ENCODE assay signal across 10 cellular contexts in genomic region chr6:167678102-167679101, GRCh38.
DNase-seq lines count a peak whose midpoint lies in the region; ATAC-seq and TF ChIP-seq lines count a peak whose summit lies in the region.
"Had no signal": no experiment of that assay in that cellular context is flagged by ENCODE, and none has a peak within 500 bp of the region (broad histone marks: within the 10 kb centered on the region; RNA-seq: fewer than 3 reads in every experiment).

No MANE protein-coding gene starts in this region.

- peak overlapping the region; percentile 84 to 89 (median 86) for H3K4me3 Mint-ChIP-seq in brain
- peak overlapping the region in 1 of 10 donors; percentile 41 for H3K4me3 Mint-ChIP-seq in naive thymus-derived CD8-positive, alpha-beta T cell
- H3K4me3 Mint-ChIP-seq in activated CD8-positive, alpha-beta memory T cell treated with anti-CD3 and anti-CD28 coated beads, Interleukin-2, amount 10 ng/mL, durations not matched to agents 7 days and 5 days: no peak overlapping the region
- H3K4me3 Mint-ChIP-seq: activated CD4-positive, alpha-beta T cell treated with anti-CD3 and anti-CD28 coated beads for 36 hours had no signal

- TF ChIP-seq CTCF in brain (conservative IDR thresholded peaks at IDR 0.05): no peak

- CTCF ChIA-PET in activated CD8-positive, alpha-beta memory T cell treated with anti-CD3 and anti-CD28 coated beads, Interleukin-2, amount 10 ng/mL, durations not matched to agents 7 days and 5 days (lab: Charles Lee): no interaction called here

- no peaks in the 10 kb centered on the region for H3K36me3 Mint-ChIP-seq in brain
- peaks cover 0 to 4% (median 0%) of the 10 kb centered on the region in 3 donors for H3K36me3 Mint-ChIP-seq in naive thymus-derived CD8-positive, alpha-beta T cell
- H3K36me3 Mint-ChIP-seq in activated CD8-positive, alpha-beta memory T cell treated with anti-CD3 and anti-CD28 coated beads, Interleukin-2, amount 10 ng/mL, durations not matched to agents 7 days and 5 days: no peaks in the 10 kb centered on the region

- H3K9me3 Mint-ChIP-seq in brain: peaks cover 0 to 9% (median 4%) of the 10 kb centered on the region in 5 experiments
- H3K9me3 Mint-ChIP-seq in naive thymus-derived CD8-positive, alpha-beta T cell: no peaks in the 10 kb centered on the region
- H3K9me3 Mint-ChIP-seq in activated CD8-positive, alpha-beta memory T cell treated with anti-CD3 and anti-CD28 coated beads, Interleukin-2, amount 10 ng/mL, durations not matched to agents 7 days and 5 days (ENCODE audit: low read depth): no peaks in the 10 kb centered on the region

- intact Hi-C loops in sciatic nerve (cut with DNase I): no loop called here

- DNase-seq in NCI-H1092 (lab: John Stamatoyannopoulos, UW) (peak; percentile 31), iPS-NIHi7 (ENCODE audit: extremely low spot score) (peak; percentile 64), sciatic nerve (ENCODE audit: low spot score) (peak; percentile 67)
- DNase-seq in naive thymus-derived CD8-positive, alpha-beta T cell: no peak
- no peak for DNase-seq in activated CD8-positive, alpha-beta memory T cell treated with anti-CD3 and anti-CD28 coated beads, Interleukin-2, amount 10 ng/mL, durations not matched to agents 7 days and 5 days
- DNase-seq: activated CD4-positive, alpha-beta T cell treated with anti-CD3 and anti-CD28 coated beads for 36 hours; NCI-H1048 had no signal

- H3K27ac Mint-ChIP-seq in brain: peak overlapping the region; percentile 89 to 98 (median 94)
- H3K27ac Mint-ChIP-seq in naive thymus-derived CD8-positive, alpha-beta T cell: no peak overlapping the region
- H3K27ac Mint-ChIP-seq in activated CD8-positive, alpha-beta memory T cell treated with anti-CD3 and anti-CD28 coated beads, Interleukin-2, amount 10 ng/mL, durations not matched to agents 7 days and 5 days: no peak overlapping the region
- H3K27ac Mint-ChIP-seq: activated CD4-positive, alpha-beta T cell treated with anti-CD3 and anti-CD28 coated beads for 36 hours had no signal

- POLR2A ChIA-PET in naive thymus-derived CD8-positive, alpha-beta T cell (lab: Charles Lee): no interaction called here

- peak; percentile 26 for ATAC-seq in sciatic nerve
- no peak for ATAC-seq in naive thymus-derived CD8-positive, alpha-beta T cell
- no peak for ATAC-seq in activated CD8-positive, alpha-beta memory T cell treated with anti-CD3 and anti-CD28 coated beads, Interleukin-2, amount 10 ng/mL, durations not matched to agents 7 days and 5 days
- ATAC-seq in HG03457 (IDR thresholded peaks at IDR 0.05; ENCODE audit: unreplicated experiment): no peak
- no peak for ATAC-seq in HG02763 (IDR thresholded peaks at IDR 0.05; ENCODE audit: unreplicated experiment)
- ATAC-seq: activated CD4-positive, alpha-beta T cell treated with anti-CD3 and anti-CD28 coated beads for 36 hours had no signal

- peaks cover 4% of the 10 kb centered on the region for H3K27me3 Mint-ChIP-seq in brain
- peaks cover 48 to 91% (median 65%) of the 10 kb centered on the region in 5 donors for H3K27me3 Mint-ChIP-seq in naive thymus-derived CD8-positive, alpha-beta T cell
- peaks cover 63% of the 10 kb centered on the region for H3K27me3 Mint-ChIP-seq in activated CD8-positive, alpha-beta memory T cell treated with anti-CD3 and anti-CD28 coated beads, Interleukin-2, amount 10 ng/mL, durations not matched to agents 7 days and 5 days

- H3K4me1 Mint-ChIP-seq in brain: peaks cover 86% of the 10 kb centered on the region
- peaks cover 0 to 11% (median 2%) of the 10 kb centered on the region in 4 donors for H3K4me1 Mint-ChIP-seq in naive thymus-derived CD8-positive, alpha-beta T cell
- no peaks in the 10 kb centered on the region for H3K4me1 Mint-ChIP-seq in activated CD8-positive, alpha-beta memory T cell treated with anti-CD3 and anti-CD28 coated beads, Interleukin-2, amount 10 ng/mL, durations not matched to agents 7 days and 5 days
- H3K4me1 Mint-ChIP-seq: activated CD4-positive, alpha-beta T cell treated with anti-CD3 and anti-CD28 coated beads for 36 hours had no signal

Comparison
In these comparisons a context has a peak if more than half of its experiments do, and no peak if none do; other contexts are left out.
1. DNase-seq: peak in NCI-H1092 (single experiment), iPS-NIHi7 (single experiment) and sciatic nerve (single experiment); none in naive thymus-derived CD8-positive, alpha-beta T cell (0 of 10) and activated CD8-positive, alpha-beta memory T cell treated with anti-CD3 and anti-CD28 coated beads, Interleukin-2, amount 10 ng/mL, durations not matched to agents 7 days and 5 days (single experiment).
2. H3K27ac Mint-ChIP-seq: peak in brain (5 of 5); none in naive thymus-derived CD8-positive, alpha-beta T cell (0 of 10) and activated CD8-positive, alpha-beta memory T cell treated with anti-CD3 and anti-CD28 coated beads, Interleukin-2, amount 10 ng/mL, durations not matched to agents 7 days and 5 days (single experiment).